Comparison of ENCODE assay signal across 9 cellular contexts in genomic region chr1:39771022-39771532, GRCh38. TPM values are rescaled to one million over a fixed set of nuclear protein-coding genes. Genes with fewer than 3 reads are reported as not detected.
DNase-seq lines count a peak whose midpoint lies in the region; ATAC-seq and TF ChIP-seq lines count a peak whose summit lies in the region.
"Not testable (repeated sequence)": the region's sequence is repeated elsewhere in the genome, so short reads cannot be mapped to it uniquely, and the experiment has no call there.
"Had no signal": no experiment of that assay in that cellular context is flagged by ENCODE, and none has a peak within 500 bp of the region (broad histone marks: within the 10 kb centered on the region; RNA-seq: fewer than 3 reads in every experiment).

Gene OXCT2 (minus strand): TSS chr1:39771348. CDS start chr1:39771255, 93 bp downstream.

- H4K8ac ChIP-seq in H9 (replicated peaks; ENCODE audit: insufficient read length, low read depth, low read length), result not testable (repeated sequence)

- H4K91ac ChIP-seq in H9 (ENCODE audit: insufficient read length, low read depth, low read length), result not testable (repeated sequence)

- H3K27me3 ChIP-seq in H9 (ENCODE audit: insufficient read depth, low read length); right cardiac atrium (ENCODE audit: control insufficient read depth, insufficient read depth); naive thymus-derived CD4-positive, alpha-beta T cell (ENCODE audit: control insufficient read depth in 2 of 2, insufficient read depth in 2 of 2, low read length in 2 of 2): not testable (repeated sequence)

- not testable (repeated sequence) for H3K79me2 ChIP-seq in H9 (ENCODE audit: insufficient read depth, low read length)

- not testable (repeated sequence) for H3K9ac ChIP-seq in H9 (ENCODE audit: extremely low read depth, insufficient read length, low read length)

- not testable (repeated sequence) for H3K9me3 Mint-ChIP-seq in H9; activated B cell treated with CpG ODN at 0.5 μM for 24 hours; activated naive CD4-positive, alpha-beta T cell treated with anti-CD3 and anti-CD28 coated beads, Interleukin-2, amount 50 U/mL, for 72 hours; endothelial cell (ENCODE audit: unreplicated experiment); naive thymus-derived CD4-positive, alpha-beta T cell

- H3K23ac ChIP-seq in H9 (ENCODE audit: insufficient read length, low read depth, low read length), result not testable (repeated sequence)

- H3K36me3 Mint-ChIP-seq in H9 (ENCODE audit: insufficient read depth in 1 of 3, low read depth in 3 of 3); activated B cell treated with CpG ODN at 0.5 μM for 24 hours (ENCODE audit: low read depth); activated naive CD4-positive, alpha-beta T cell treated with anti-CD3 and anti-CD28 coated beads, Interleukin-2, amount 50 U/mL, for 72 hours; endothelial cell (ENCODE audit: low read depth, unreplicated experiment); naive thymus-derived CD4-positive, alpha-beta T cell: not testable (repeated sequence)

- H4K20me1 ChIP-seq in H9 (ENCODE audit: control insufficient read depth, insufficient read depth, insufficient read length), result not testable (repeated sequence)

- H3K79me1 ChIP-seq in H9 (ENCODE audit: insufficient read depth, low read depth, low read length, poor library complexity, severe bottlenecking), result not testable (repeated sequence)

- not testable (repeated sequence) for H4K5ac ChIP-seq in H9 (ENCODE audit: insufficient read length, low read depth, low read length)

- peak; percentile 49 for ATAC-seq in activated B cell treated with CpG ODN at 0.5 μM for 24 hours (ENCODE audit: low read depth)
- peak; percentile 48 to 63 for ATAC-seq in activated naive CD4-positive, alpha-beta T cell treated with anti-CD3 and anti-CD28 coated beads, Interleukin-2, amount 50 U/mL, for 72 hours
- ATAC-seq in right cardiac atrium, result peak; percentile 4 to 49
- peak; percentile 19 for ATAC-seq in naive thymus-derived CD4-positive, alpha-beta T cell

- not testable (repeated sequence) for TF ChIP-seq CTCF in AG09309 (IDR thresholded peaks at IDR 0.05; ENCODE audit: control insufficient read depth, insufficient read depth, low read depth, low read length, missing control alignments); H9 (conservative IDR thresholded peaks at IDR 0.05); activated B cell treated with CpG ODN at 0.5 μM for 24 hours (IDR thresholded peaks at IDR 0.05); endothelial cell (IDR thresholded peaks at IDR 0.05; ENCODE audit: unreplicated experiment)

- H3K4me3 Mint-ChIP-seq in H9 (peak within 1 kb of the TSS; percentile 69 to 79), activated B cell treated with CpG ODN at 0.5 μM for 24 hours (peak within 1 kb of the TSS; percentile 53), endothelial cell (ENCODE audit: unreplicated experiment) (peak within 1 kb of the TSS; percentile 68)
- peak within 1 kb of the TSS in 6 of 10 donors; percentile 36 to 72 (median 54) for H3K4me3 Mint-ChIP-seq in naive thymus-derived CD4-positive, alpha-beta T cell

- H3K27ac ChIP-seq in H9 (ENCODE audit: insufficient read length, low read depth, low read length); right cardiac atrium (ENCODE audit: low read length); naive thymus-derived CD4-positive, alpha-beta T cell (ENCODE audit: low read depth, low read length): not testable (repeated sequence)

- CTCF ChIA-PET in activated B cell treated with CpG ODN at 0.5 μM for 24 hours (lab: Charles Lee); naive thymus-derived CD4-positive, alpha-beta T cell (lab: Charles Lee): not testable (repeated sequence)

- not testable (repeated sequence) for H2BK20ac ChIP-seq in H9 (ENCODE audit: low read depth, low read length, poor library complexity, severe bottlenecking)

- not testable (repeated sequence) for H3T11ph ChIP-seq in H9 (ENCODE audit: low read length)

- H2BK12ac ChIP-seq in H9 (ENCODE audit: insufficient read length, low read depth, low read length), result not testable (repeated sequence)

- peak within 1 kb of the TSS; percentile 74 for H3K4me2 ChIP-seq in H9 (ENCODE audit: insufficient read depth, insufficient read length, low read length)

- no CpG with 5 or more reads among the region's 57 CpGs for WGBS in H9 (ENCODE audit: extremely low coverage, insufficient read length, low lambda C conversion rate)
- WGBS in right cardiac atrium, result 4% methylated on average over 30 of the region's 57 CpGs

- H3K23me2 ChIP-seq in H9 (ENCODE audit: insufficient read length, low read depth, low read length, poor library complexity, severe bottlenecking), result not testable (repeated sequence)

- H3K36me3 ChIP-seq in naive thymus-derived CD4-positive, alpha-beta T cell (ENCODE audit: control insufficient read depth in 2 of 3, insufficient read depth in 3 of 3, low read length in 3 of 3), result not testable (repeated sequence)

- not testable (repeated sequence) for H3K56ac ChIP-seq in H9 (ENCODE audit: insufficient read length, low read depth, low read length)

- POLR2A ChIA-PET in activated B cell treated with CpG ODN at 0.5 μM for 24 hours (lab: Charles Lee); naive thymus-derived CD4-positive, alpha-beta T cell (lab: Charles Lee): not testable (repeated sequence)

- H2BK120ac ChIP-seq in H9 (ENCODE audit: low read depth, low read length, poor library complexity, severe bottlenecking), result not testable (repeated sequence)

- H3K4me1 ChIP-seq in H9 (ENCODE audit: insufficient read depth, low read length); right cardiac atrium (ENCODE audit: control insufficient read depth, insufficient read depth, low read length); naive thymus-derived CD4-positive, alpha-beta T cell (ENCODE audit: control insufficient read depth in 2 of 2, insufficient read depth in 2 of 2, low read length in 2 of 2): not testable (repeated sequence)

- not testable (repeated sequence) for H3K4ac ChIP-seq in H9 (ENCODE audit: low read depth, low read length)

- H3K4me1 Mint-ChIP-seq in H9; activated B cell treated with CpG ODN at 0.5 μM for 24 hours; endothelial cell (ENCODE audit: unreplicated experiment); naive thymus-derived CD4-positive, alpha-beta T cell: not testable (repeated sequence)

- H3K14ac ChIP-seq in H9 (ENCODE audit: insufficient read depth, low read length), result not testable (repeated sequence)

- DNase-seq in AG09309 (ENCODE audit: low read depth); H9; activated B cell treated with CpG ODN at 0.5 μM for 24 hours; activated naive CD4-positive, alpha-beta T cell treated with anti-CD3 and anti-CD28 coated beads, Interleukin-2, amount 50 U/mL, for 72 hours (ENCODE audit: low spot score in 2 of 2); endothelial cell (ENCODE audit: low spot score); right cardiac atrium; naive thymus-derived CD4-positive, alpha-beta T cell: not testable (repeated sequence)
- peak; percentile 29 for DNase-seq in stimulated activated CD8-positive, alpha-beta memory T cell treated with anti-CD3 and anti-CD28 coated beads, Interleukin-4, amount 100 ng/mL, for 48 hours

- peak within 1 kb of the TSS; percentile 25 for H3K4me3 ChIP-seq in AG09309 (ENCODE audit: control insufficient read depth, low read depth, low read length)
- not testable (repeated sequence) for H3K4me3 ChIP-seq in right cardiac atrium (ENCODE audit: low read length); naive thymus-derived CD4-positive, alpha-beta T cell (ENCODE audit: low read length)

- H3K18ac ChIP-seq in H9 (ENCODE audit: insufficient read length, low read depth, low read length), result not testable (repeated sequence)

- H2AFZ ChIP-seq in H9 (ENCODE audit: low read length), result not testable (repeated sequence)

- not testable (repeated sequence) for H2AK5ac ChIP-seq in H9 (ENCODE audit: insufficient read length, low read length)

- not testable (repeated sequence) for H3K27ac Mint-ChIP-seq in H9; activated B cell treated with CpG ODN at 0.5 μM for 24 hours; activated naive CD4-positive, alpha-beta T cell treated with anti-CD3 and anti-CD28 coated beads, Interleukin-2, amount 50 U/mL, for 72 hours; endothelial cell (ENCODE audit: unreplicated experiment)
- peak within 1 kb of the TSS in 1 of 9 donors; percentile 27 for H3K27ac Mint-ChIP-seq in naive thymus-derived CD4-positive, alpha-beta T cell

- H3K27me3 Mint-ChIP-seq in H9 (ENCODE audit: low read depth), result peaks cover 18% of the 10 kb centered on the region
- H3K27me3 Mint-ChIP-seq in activated B cell treated with CpG ODN at 0.5 μM for 24 hours; endothelial cell (ENCODE audit: unreplicated experiment); naive thymus-derived CD4-positive, alpha-beta T cell: not testable (repeated sequence)

- intact Hi-C loops in activated B cell treated with CpG ODN at 0.5 μM for 24 hours (cut with micrococcal nuclease); right cardiac atrium (cut with DNase I); naive thymus-derived CD4-positive, alpha-beta T cell (cut with micrococcal nuclease): not testable (repeated sequence)

- H3K9me3 ChIP-seq in H9 (ENCODE audit: control insufficient read depth, low read depth, low read length); right cardiac atrium (ENCODE audit: control insufficient read depth, low read length); naive thymus-derived CD4-positive, alpha-beta T cell (ENCODE audit: control insufficient read depth in 2 of 3, low read length in 3 of 3): not testable (repeated sequence)

- not testable (repeated sequence) for H2BK5ac ChIP-seq in H9 (ENCODE audit: insufficient read length, low read length)

- not testable (repeated sequence) for H2BK15ac ChIP-seq in H9 (ENCODE audit: low read depth, low read length)

RNA-seq across cellular contexts. Expression of gene OXCT2, which starts in this region (rescaled TPM):
- total RNA-seq in H9 (2021), result 3.7 and 4.3 TPM in 2 replicates
- total RNA-seq in activated B cell treated with CpG ODN at 0.5 μM for 24 hours, result 1.2 TPM in 2 replicates
- total RNA-seq in activated naive CD4-positive, alpha-beta T cell treated with anti-CD3 and anti-CD28 coated beads, Interleukin-2, amount 50 U/mL, for 72 hours, result 1 to 10 TPM; 1.2 to 2.9 TPM
- total RNA-seq in endothelial cell (ENCODE audit: unreplicated experiment), result 0.36 TPM
- 10 to 100 TPM in 2 of 4 donors, 1 to 10 TPM in 2; 6.2 to 21.2 (median 11.6) TPM for total RNA-seq in right cardiac atrium
- polyA plus RNA-seq in right cardiac atrium, result 4.3 TPM
- under 1 TPM in 4 of 5 experiments, not detected in 1; 0.19 to 0.53 (median 0.26) TPM for total RNA-seq in naive thymus-derived CD4-positive, alpha-beta T cell
- polyA plus RNA-seq in naive thymus-derived CD4-positive, alpha-beta T cell, result not detected
- polyA plus RNA-seq: cardiac muscle cell had no signal

Comparison
In these comparisons a context has a peak if more than half of its experiments do, and no peak if none do; other contexts are left out.
1. Peak in ATAC-seq in naive thymus-derived CD4-positive, alpha-beta T cell; RNA of the gene not detected or under 1 TPM.